10 cellular contexts compared by ENCODE assay signal in genomic region chr14:77044776-77045569, GRCh38. TPM values are rescaled to one million over a fixed set of nuclear protein-coding genes. Genes with fewer than 3 reads are reported as not detected.
DNase-seq lines count a peak whose midpoint lies in the region; ATAC-seq and TF ChIP-seq lines count a peak whose summit lies in the region.
"Had no signal": no experiment of that assay in that cellular context is flagged by ENCODE, and none has a peak within 500 bp of the region (broad histone marks: within the 10 kb centered on the region; RNA-seq: fewer than 3 reads in every experiment).

No MANE protein-coding gene starts in this region.

- TF ChIP-seq EP300 in Ishikawa (IDR thresholded peaks at IDR 0.05; ENCODE audit: borderline replicate concordance): no peak

- no peaks in the 10 kb centered on the region for H3K9me3 ChIP-seq in left lung
- no peaks in the 10 kb centered on the region for H3K9me3 ChIP-seq in subcutaneous abdominal adipose tissue (ENCODE audit: control insufficient read depth in 5 of 5, low read length in 5 of 5)

- peak overlapping the region; percentile 95 to 100 for H3K27ac ChIP-seq in left lung
- H3K27ac ChIP-seq in subcutaneous abdominal adipose tissue (ENCODE audit: low read depth, low read length): peak overlapping the region; percentile 95

- no peak overlapping the region for H3K4me3 ChIP-seq in cardiac fibroblast (replicated peaks in 1 of 2; ENCODE audit: low read depth in 2 of 2, low read length in 2 of 2)
- no peak overlapping the region for H3K4me3 ChIP-seq in left lung
- H3K4me3 ChIP-seq in subcutaneous abdominal adipose tissue (ENCODE audit: low read depth in 1 of 5, low read length in 5 of 5): peak overlapping the region in 1 of 5 donors; percentile 4

- H3K27me3 ChIP-seq in left lung (no peaks in the 10 kb centered on the region), subcutaneous abdominal adipose tissue (ENCODE audit: control insufficient read depth in 5 of 5, insufficient read depth in 4 of 5, low read length in 5 of 5) (no peaks in the 10 kb centered on the region)

- no peak for TF ChIP-seq CTCF in cardiac fibroblast (IDR thresholded peaks at IDR 0.05; ENCODE audit: low read depth, low read length)
- no peak for TF ChIP-seq CTCF in left lung (IDR thresholded peaks at IDR 0.05)

- H3K4me1 ChIP-seq in left lung (peaks cover 60 to 88% of the 10 kb centered on the region in 2 donors), subcutaneous abdominal adipose tissue (ENCODE audit: control insufficient read depth in 5 of 5, insufficient read depth in 5 of 5, low read length in 5 of 5) (peaks cover 31 to 73% (median 67%) of the 10 kb centered on the region in 5 donors)

- H3K36me3 ChIP-seq in left lung (no peaks in the 10 kb centered on the region), subcutaneous abdominal adipose tissue (ENCODE audit: control insufficient read depth in 5 of 5, insufficient read depth in 5 of 5, low read length in 5 of 5) (no peaks in the 10 kb centered on the region)

- ATAC-seq in left lung: no peak
- ATAC-seq in GM21825 (IDR thresholded peaks at IDR 0.05; ENCODE audit: unreplicated experiment): no peak
- ATAC-seq in HG03342 (IDR thresholded peaks at IDR 0.05; ENCODE audit: unreplicated experiment): no peak

- no peak for TF ChIP-seq RAD21 in Ishikawa (IDR thresholded peaks at IDR 0.05; ENCODE audit: low read depth)

- peak; percentile 69 to 95 for DNase-seq in cardiac fibroblast (ENCODE audit: low read depth in 2 of 2)
- no peak for DNase-seq in left lung
- no peak for DNase-seq in activated CD4-positive, alpha-beta T cell treated with anti-CD3 and anti-CD28 coated beads for 4 hours
- no peak for DNase-seq in NCI-H2107 treated with DMSO at 0.1 percent for 48 hours (lab: John Stamatoyannopoulos, UW; ENCODE audit: unreplicated experiment)
- DNase-seq: activated CD4-positive, alpha-beta T cell treated with anti-CD3 and anti-CD28 coated beads, Interleukin-2, amount 50 U/mL, for 4 hours; effector memory CD4-positive, alpha-beta T cell had no signal

- intact Hi-C loops in left lung (cut with DNase I): loop anchor here in 1 of 2 donors (10.0 kb wide), 1 partner anchor 130 kb away; no protein-coding TSS in a partner anchor

- H3K9ac ChIP-seq in subcutaneous abdominal adipose tissue (ENCODE audit: low read length in 5 of 5): peak overlapping the region in 4 of 5 donors; percentile 11 to 43 (median 18)

TF ChIP-seq in Ishikawa, 13 proteins besides CTCF, POLR2A, EP300 and RAD21:
- peak; percentile 90 for TF ChIP-seq CEBPB (IDR thresholded peaks at IDR 0.05)
- no peak for TF ChIP-seq TAF1 (IDR thresholded peaks at IDR 0.05; ENCODE audit: low read depth)
- 0 out of 2 replicates have a peak, but pooled peaks have one; percentile 26 for TF ChIP-seq NFIC (IDR thresholded peaks at IDR 0.05)
- TF ChIP-seq ZBTB7A (IDR thresholded peaks at IDR 0.05; ENCODE audit: low read depth): no peak
- TF ChIP-seq CREB1 (IDR thresholded peaks at IDR 0.05; ENCODE audit: low read depth): no peak
- TF ChIP-seq YY1 (IDR thresholded peaks at IDR 0.05; ENCODE audit: low read depth): no peak
- TF ChIP-seq TCF12 (IDR thresholded peaks at IDR 0.05; ENCODE audit: low read depth): 0 out of 2 replicates have a peak, but pooled peaks have one; percentile 41
- no peak for TF ChIP-seq EGR1 (IDR thresholded peaks at IDR 0.05)
- TF ChIP-seq MAX (IDR thresholded peaks at IDR 0.05): no peak
- TF ChIP-seq, protein P1, sequence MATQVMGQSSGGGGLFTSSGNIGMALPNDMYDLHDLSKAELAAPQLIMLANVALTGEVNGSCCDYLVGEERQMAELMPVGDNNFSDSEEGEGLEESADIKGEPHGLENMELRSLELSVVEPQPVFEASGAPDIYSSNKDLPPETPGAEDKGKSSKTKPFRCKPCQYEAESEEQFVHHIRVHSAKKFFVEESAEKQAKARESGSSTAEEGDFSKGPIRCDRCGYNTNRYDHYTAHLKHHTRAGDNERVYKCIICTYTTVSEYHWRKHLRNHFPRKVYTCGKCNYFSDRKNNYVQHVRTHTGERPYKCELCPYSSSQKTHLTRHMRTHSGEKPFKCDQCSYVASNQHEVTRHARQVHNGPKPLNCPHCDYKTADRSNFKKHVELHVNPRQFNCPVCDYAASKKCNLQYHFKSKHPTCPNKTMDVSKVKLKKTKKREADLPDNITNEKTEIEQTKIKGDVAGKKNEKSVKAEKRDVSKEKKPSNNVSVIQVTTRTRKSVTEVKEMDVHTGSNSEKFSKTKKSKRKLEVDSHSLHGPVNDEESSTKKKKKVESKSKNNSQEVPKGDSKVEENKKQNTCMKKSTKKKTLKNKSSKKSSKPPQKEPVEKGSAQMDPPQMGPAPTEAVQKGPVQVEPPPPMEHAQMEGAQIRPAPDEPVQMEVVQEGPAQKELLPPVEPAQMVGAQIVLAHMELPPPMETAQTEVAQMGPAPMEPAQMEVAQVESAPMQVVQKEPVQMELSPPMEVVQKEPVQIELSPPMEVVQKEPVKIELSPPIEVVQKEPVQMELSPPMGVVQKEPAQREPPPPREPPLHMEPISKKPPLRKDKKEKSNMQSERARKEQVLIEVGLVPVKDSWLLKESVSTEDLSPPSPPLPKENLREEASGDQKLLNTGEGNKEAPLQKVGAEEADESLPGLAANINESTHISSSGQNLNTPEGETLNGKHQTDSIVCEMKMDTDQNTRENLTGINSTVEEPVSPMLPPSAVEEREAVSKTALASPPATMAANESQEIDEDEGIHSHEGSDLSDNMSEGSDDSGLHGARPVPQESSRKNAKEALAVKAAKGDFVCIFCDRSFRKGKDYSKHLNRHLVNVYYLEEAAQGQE (IDR thresholded peaks at IDR 0.05; ENCODE audit: low read depth): no peak
- TF ChIP-seq FOXM1 (IDR thresholded peaks at IDR 0.05; ENCODE audit: borderline replicate concordance, low read depth): no peak
- TF ChIP-seq TEAD4 (IDR thresholded peaks at IDR 0.05): peak; percentile 84
- TF ChIP-seq, protein P2, sequence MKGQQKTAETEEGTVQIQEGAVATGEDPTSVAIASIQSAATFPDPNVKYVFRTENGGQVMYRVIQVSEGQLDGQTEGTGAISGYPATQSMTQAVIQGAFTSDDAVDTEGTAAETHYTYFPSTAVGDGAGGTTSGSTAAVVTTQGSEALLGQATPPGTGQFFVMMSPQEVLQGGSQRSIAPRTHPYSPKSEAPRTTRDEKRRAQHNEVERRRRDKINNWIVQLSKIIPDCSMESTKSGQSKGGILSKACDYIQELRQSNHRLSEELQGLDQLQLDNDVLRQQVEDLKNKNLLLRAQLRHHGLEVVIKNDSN (IDR thresholded peaks at IDR 0.05): no peak

RNA-seq across cellular contexts. Expression of gene IRF2BPL, which starts 16.5 kb away (rescaled TPM):
- total RNA-seq in left lung: 10 to 100 TPM; 45.9 to 46.3 TPM

RNA-seq across cellular contexts. Expression of gene CIPC, which starts 53.1 kb away (rescaled TPM):
- 10 to 100 TPM; 18.6 to 19.8 TPM for total RNA-seq in left lung

Comparison
In these comparisons a context has a peak if more than half of its experiments do, and no peak if none do; other contexts are left out.
1. DNase-seq: peak in cardiac fibroblast (2 of 2); none in left lung (0 of 2), activated CD4-positive, alpha-beta T cell treated with anti-CD3 and anti-CD28 coated beads for 4 hours (0 of 2) and NCI-H2107 treated with DMSO at 0.1 percent for 48 hours (single experiment).